In the genomic region with DNA sequence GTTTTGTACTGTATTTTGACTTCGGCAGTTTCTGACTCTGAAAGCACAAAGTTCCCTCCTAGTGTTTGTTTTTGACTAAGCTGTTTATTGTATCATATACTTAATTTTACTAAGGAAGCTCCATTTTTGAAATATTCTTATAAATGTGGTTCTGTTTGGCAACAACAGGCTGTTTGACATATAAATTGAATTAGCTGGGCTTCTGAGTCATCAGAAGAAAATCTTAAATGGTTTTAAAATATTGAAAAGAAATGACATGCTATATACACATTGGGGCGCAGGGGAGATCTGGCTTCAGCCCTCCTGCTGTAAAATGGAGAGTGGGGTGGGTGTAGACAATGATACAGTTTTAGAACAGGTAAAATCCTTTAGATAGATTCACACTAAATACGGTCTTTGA, we compare ENCODE assay signal across 25 cellular contexts. TPM values are rescaled to one million over a fixed set of nuclear protein-coding genes. Genes with fewer than 3 reads are reported as not detected.
DNase-seq lines count a peak whose midpoint lies in the region; ATAC-seq and TF ChIP-seq lines count a peak whose summit lies in the region.
"Had no signal": no experiment of that assay in that cellular context is flagged by ENCODE, and none has a peak within 500 bp of the region (broad histone marks: within the 10 kb centered on the region; RNA-seq: fewer than 3 reads in every experiment).

No MANE protein-coding gene starts in this region.

- no peaks in the 10 kb centered on the region for H3K27me3 ChIP-seq in CD4-positive, alpha-beta T cell (ENCODE audit: control insufficient read depth, insufficient read depth, low read length)
- H3K27me3 ChIP-seq: hepatocyte, left lung, ovary, SJCRH30 had no signal

- CTCF ChIA-PET in CD4-positive, alpha-beta T cell (lab: Charles Lee): interaction anchor here (1.3 to 1.4 kb wide), 2 partner anchors 19 to 65 kb away, joined by 4 read pairs; no protein-coding TSS in a partner anchor

- no peaks in the 10 kb centered on the region for H3K9me3 ChIP-seq in CD4-positive, alpha-beta T cell (ENCODE audit: control insufficient read depth, low read length)
- H3K9me3 ChIP-seq: left lung, ovary, SJCRH30 had no signal

- H3K4me3 Mint-ChIP-seq in activated T-cell treated with anti-CD3 and anti-CD28 coated beads, Interleukin-2, amount 50 U/mL, for 24 hours: peak overlapping the region; percentile 71
- no peak overlapping the region for H3K4me3 Mint-ChIP-seq in CD4-positive, alpha-beta T cell
- no peak overlapping the region for H3K4me3 Mint-ChIP-seq in nephron progenitor cell
- H3K4me3 Mint-ChIP-seq: activated naive CD8-positive, alpha-beta T cell treated with anti-CD3 and anti-CD28 coated beads, Interleukin-2, amount 10 ng/mL, durations not matched to agents 7 days and 5 days; brain; naive B cell had no signal

- no peaks in the 10 kb centered on the region for H3K27me3 Mint-ChIP-seq in activated T-cell treated with anti-CD3 and anti-CD28 coated beads, Interleukin-2, amount 50 U/mL, for 24 hours
- no peaks in the 10 kb centered on the region for H3K27me3 Mint-ChIP-seq in CD4-positive, alpha-beta T cell
- H3K27me3 Mint-ChIP-seq in nephron progenitor cell (ENCODE audit: low read depth, poor library complexity): no peaks in the 10 kb centered on the region
- H3K27me3 Mint-ChIP-seq: activated naive CD8-positive, alpha-beta T cell treated with anti-CD3 and anti-CD28 coated beads, Interleukin-2, amount 10 ng/mL, durations not matched to agents 7 days and 5 days; brain; naive B cell had no signal

- TF ChIP-seq CTCF in CD4-positive, alpha-beta T cell (IDR thresholded peaks at IDR 0.05): no peak
- TF ChIP-seq CTCF in fibroblast of mammary gland (conservative IDR thresholded peaks at IDR 0.05; ENCODE audit: control insufficient read depth, insufficient read depth, low read depth, low read length) (no peak), nephron progenitor cell (IDR thresholded peaks at IDR 0.05) (no peak)

- H3K4me1 Mint-ChIP-seq in activated T-cell treated with anti-CD3 and anti-CD28 coated beads, Interleukin-2, amount 50 U/mL, for 24 hours (ENCODE audit: low read depth): peaks cover 80% of the 10 kb centered on the region
- peaks cover 29% of the 10 kb centered on the region for H3K4me1 Mint-ChIP-seq in CD4-positive, alpha-beta T cell (ENCODE audit: low read depth)
- no peaks in the 10 kb centered on the region for H3K4me1 Mint-ChIP-seq in nephron progenitor cell
- H3K4me1 Mint-ChIP-seq: brain had no signal

- H3K9me3 Mint-ChIP-seq in activated T-cell treated with anti-CD3 and anti-CD28 coated beads, Interleukin-2, amount 50 U/mL, for 24 hours: no peaks in the 10 kb centered on the region
- H3K9me3 Mint-ChIP-seq in CD4-positive, alpha-beta T cell: no peaks in the 10 kb centered on the region
- H3K9me3 Mint-ChIP-seq in nephron progenitor cell: no peaks in the 10 kb centered on the region
- H3K9me3 Mint-ChIP-seq: activated naive CD8-positive, alpha-beta T cell treated with anti-CD3 and anti-CD28 coated beads, Interleukin-2, amount 10 ng/mL, durations not matched to agents 7 days and 5 days; brain; naive B cell had no signal

- H3K36me3 Mint-ChIP-seq in activated T-cell treated with anti-CD3 and anti-CD28 coated beads, Interleukin-2, amount 50 U/mL, for 24 hours (ENCODE audit: low read depth): peaks cover 95% of the 10 kb centered on the region
- H3K36me3 Mint-ChIP-seq in CD4-positive, alpha-beta T cell (ENCODE audit: low read depth): peaks cover 84% of the 10 kb centered on the region
- H3K36me3 Mint-ChIP-seq in nephron progenitor cell (ENCODE audit: low read depth): peaks cover 65% of the 10 kb centered on the region

- no peak overlapping the region for H3K4me3 ChIP-seq in fibroblast of mammary gland (ENCODE audit: control insufficient read depth, low read depth, low read length)
- H3K4me3 ChIP-seq: hepatocyte, left lung, ovary, SJCRH30 had no signal

- ATAC-seq in CD4-positive, alpha-beta T cell (ENCODE audit: poor library complexity): no peak
- ATAC-seq in SK-N-SH treated with all-trans-retinoic acid at 6 μM for 48 hours: peak; percentile 82
- ATAC-seq in HG03135 (IDR thresholded peaks at IDR 0.05; ENCODE audit: unreplicated experiment): no peak
- no peak for ATAC-seq in GM19463 (IDR thresholded peaks at IDR 0.05; ENCODE audit: unreplicated experiment)
- ATAC-seq: left lung had no signal

- peak overlapping the region; percentile 92 for H3K27ac Mint-ChIP-seq in activated T-cell treated with anti-CD3 and anti-CD28 coated beads, Interleukin-2, amount 50 U/mL, for 24 hours
- H3K27ac Mint-ChIP-seq in CD4-positive, alpha-beta T cell: peak overlapping the region; percentile 72
- no peak overlapping the region for H3K27ac Mint-ChIP-seq in nephron progenitor cell
- H3K27ac Mint-ChIP-seq: activated naive CD8-positive, alpha-beta T cell treated with anti-CD3 and anti-CD28 coated beads, Interleukin-2, amount 10 ng/mL, durations not matched to agents 7 days and 5 days had no signal

- POLR2A ChIA-PET in CD4-positive, alpha-beta T cell (lab: Charles Lee): no interaction called here

- H3K27ac ChIP-seq in CD4-positive, alpha-beta T cell (ENCODE audit: low read depth, low read length): no peak overlapping the region
- H3K27ac ChIP-seq: C4-2B, hepatocyte, left lung, ovary, SJCRH30 had no signal

- intact Hi-C loops in CD4-positive, alpha-beta T cell (cut with DNase I, micrococcal nuclease): no loop called here

- no peak for DNase-seq in activated T-cell treated with anti-CD3 and anti-CD28 coated beads, Interleukin-2, amount 50 U/mL, for 24 hours
- DNase-seq in activated T-cell treated with anti-CD3 and anti-CD28 coated beads, Interleukin-2, amount 50 U/mL, for 48 hours: no peak
- DNase-seq in CD4-positive, alpha-beta T cell: no peak
- peak; percentile 39 for DNase-seq in fibroblast of mammary gland (ENCODE audit: low read depth)
- DNase-seq in nephron progenitor cell: no peak
- DNase-seq: activated CD4-positive, alpha-beta T cell treated with anti-CD3 and anti-CD28 coated beads for 48 hours; activated CD8-positive, alpha-beta memory T cell treated with anti-CD3 and anti-CD28 coated beads, Interleukin-2, amount 50 U/mL, for 4 hours; activated naive CD8-positive, alpha-beta T cell treated with anti-CD3 and anti-CD28 coated beads, Interleukin-2, amount 10 ng/mL, durations not matched to agents 7 days and 5 days; left lung; naive B cell; NCI-H1694; ovary; SJCRH30; stimulated activated CD4-positive, alpha-beta T cell treated with anti-CD3 and anti-CD28 coated beads, Interleukin-2, amount 100 ng/mL, for 48 hours; stimulated activated naive CD4-positive, alpha-beta T cell treated with Interleukin-2 at 50 U/mL for 16 hours; T-helper 2 cell had no signal

TF ChIP-seq in SK-N-SH treated with all-trans-retinoic acid at 6 μM for 48 hours, 23 proteins besides CTCF, POLR2A, EP300 and RAD21:
- no peak for TF ChIP-seq ZFP3 (CRISPR knock-in tag; IDR thresholded peaks at IDR 0.05)
- TF ChIP-seq ISL1 (CRISPR knock-in tag; IDR thresholded peaks at IDR 0.05): peak; percentile 47; the same call in 1 of the 2 replicates
- no peak for TF ChIP-seq ZNF8 (CRISPR knock-in tag; IDR thresholded peaks at IDR 0.05)

RNA-seq across cellular contexts. Expression of a gene that starts 38.6 kb away (rescaled TPM):
- under 1 TPM; 0.56 to 0.60 TPM for total RNA-seq in CD4-positive, alpha-beta T cell
- total RNA-seq: activated naive CD8-positive, alpha-beta T cell treated with anti-CD3 and anti-CD28 coated beads, Interleukin-2, amount 10 ng/mL, durations not matched to agents 7 days and 5 days; epithelial cell of proximal tubule; frontal cortex; hepatocyte; left lung; mesenteric fat pad; SJCRH30 had no signal

RNA-seq across cellular contexts. Expression of a gene that starts 43.4 kb away (rescaled TPM):
- total RNA-seq in CD4-positive, alpha-beta T cell: 10 to 100 TPM; 67.2 to 69.9 TPM

RNA-seq across cellular contexts. Expression of a gene that starts 50.3 kb away (rescaled TPM):
- 10 to 100 TPM; 12.2 to 12.9 TPM for total RNA-seq in CD4-positive, alpha-beta T cell
